In genomic region chr12:45407188-45407850, GRCh38 we compare ENCODE assay signal across 18 cellular contexts.
DNase-seq lines count a peak whose midpoint lies in the region; ATAC-seq and TF ChIP-seq lines count a peak whose summit lies in the region.
"Had no signal": no experiment of that assay in that cellular context is flagged by ENCODE, and none has a peak within 500 bp of the region (broad histone marks: within the 10 kb centered on the region; RNA-seq: fewer than 3 reads in every experiment).

No MANE protein-coding gene starts in this region.

- H3K27me3 ChIP-seq in SU-DHL-6 (ENCODE audit: low read length) (no peaks in the 10 kb centered on the region), heart left ventricle (no peaks in the 10 kb centered on the region), skeletal muscle tissue (ENCODE audit: control insufficient read depth in 3 of 3, insufficient read depth in 3 of 3, low read length in 3 of 3) (no peaks in the 10 kb centered on the region), SJCRH30 (no peaks in the 10 kb centered on the region)
- H3K27me3 ChIP-seq: dorsolateral prefrontal cortex, vagina had no signal

- H3K36me3 Mint-ChIP-seq in osteocyte (ENCODE audit: unreplicated experiment): peaks cover 45% of the 10 kb centered on the region

- H3K4me3 ChIP-seq in Jurkat, Clone E6-1 (ENCODE audit: low read length): peak overlapping the region; percentile 38
- no peak overlapping the region for H3K4me3 ChIP-seq in SU-DHL-6 (ENCODE audit: insufficient read depth, low read length, poor library complexity, severe bottlenecking)
- H3K4me3 ChIP-seq in heart left ventricle: no peak overlapping the region
- no peak overlapping the region for H3K4me3 ChIP-seq in skeletal muscle tissue (ENCODE audit: low read length in 3 of 3)
- no peak overlapping the region for H3K4me3 ChIP-seq in SJCRH30
- H3K4me3 ChIP-seq: dorsolateral prefrontal cortex, GM23338, vagina had no signal

- no peak overlapping the region for H3K4me3 Mint-ChIP-seq in osteocyte (ENCODE audit: unreplicated experiment)
- H3K4me3 Mint-ChIP-seq: activated T-cell treated with anti-CD3 and anti-CD28 coated beads, Interleukin-2, amount 50 U/mL, for 24 hours; GM23338 had no signal

- peaks cover 5% of the 10 kb centered on the region for H3K4me1 Mint-ChIP-seq in osteocyte (ENCODE audit: unreplicated experiment)
- H3K4me1 Mint-ChIP-seq: GM23338 had no signal

- no peak overlapping the region for H3K27ac Mint-ChIP-seq in osteocyte (ENCODE audit: unreplicated experiment)
- H3K27ac Mint-ChIP-seq: activated T-cell treated with anti-CD3 and anti-CD28 coated beads, Interleukin-2, amount 50 U/mL, for 24 hours; GM23338 had no signal

- no peaks in the 10 kb centered on the region for H3K27me3 Mint-ChIP-seq in osteocyte (ENCODE audit: unreplicated experiment)
- H3K27me3 Mint-ChIP-seq: activated T-cell treated with anti-CD3 and anti-CD28 coated beads, Interleukin-2, amount 50 U/mL, for 24 hours had no signal

- 70 to 72% (median 71%) methylated on average over 9 of the region's 9 CpGs for whole genome bisulfite sequencing in heart left ventricle, 4 donors

- peak; percentile 53 to 92 (median 89) for ATAC-seq in heart left ventricle
- ATAC-seq: GM23338 had no signal

- intact Hi-C loops in heart left ventricle (cut with DNase I): loop anchor here in 2 of 10 donors (5.0 to 10.0 kb wide), 2 partner anchors 235 to 337 kb away; no protein-coding TSS in a partner anchor

- DNase-seq in Jurkat, Clone E6-1 (ENCODE audit: low read depth, low spot score): peak; percentile 81
- peak in 2 of 5 donors; percentile 30 to 34 for DNase-seq in heart left ventricle
- no peak for DNase-seq in SJCRH30
- no peak for DNase-seq in osteocyte (ENCODE audit: extremely low spot score, unreplicated experiment)
- DNase-seq in GM19240 (ENCODE audit: insufficient read length, low spot score): no peak
- DNase-seq: activated CD4-positive, alpha-beta T cell treated with anti-CD3 and anti-CD28 coated beads for 4 hours; activated T-cell treated with anti-CD3 and anti-CD28 coated beads, Interleukin-2, amount 50 U/mL, for 24 hours; DMS79 treated with DMSO at 0.1 percent for 48 hours; dorsolateral prefrontal cortex; NCI-H1930; NK-92 treated with Interleukin-12 subunit alpha and Interleukin-12 subunit beta, amount 100 ng/mL, for 24 hours; nucleus accumbens; SIG-M5; stimulated activated naive CD4-positive, alpha-beta T cell had no signal

- no peaks in the 10 kb centered on the region for H3K9me3 Mint-ChIP-seq in osteocyte (ENCODE audit: unreplicated experiment)
- H3K9me3 Mint-ChIP-seq: activated T-cell treated with anti-CD3 and anti-CD28 coated beads, Interleukin-2, amount 50 U/mL, for 24 hours; GM23338 had no signal

- H3F3A ChIP-seq in SU-DHL-6 (ENCODE audit: insufficient read depth): no peaks in the 10 kb centered on the region

- H3K79me2 ChIP-seq in SU-DHL-6 (ENCODE audit: insufficient read depth, low read length): no peaks in the 10 kb centered on the region

- TF ChIP-seq CTCF in SU-DHL-6 (IDR thresholded peaks at IDR 0.05; ENCODE audit: insufficient read depth, low read length, poor library complexity, severe bottlenecking) (no peak), heart left ventricle (IDR thresholded peaks at IDR 0.05) (no peak), osteocyte (IDR thresholded peaks at IDR 0.05) (no peak)

- no peaks in the 10 kb centered on the region for H3K9me2 ChIP-seq in SU-DHL-6 (replicated peaks; ENCODE audit: insufficient read depth, low read length)

- H4K20me1 ChIP-seq in SU-DHL-6 (ENCODE audit: low read depth, low read length): no peaks in the 10 kb centered on the region

- H3K27ac ChIP-seq in SU-DHL-6 (ENCODE audit: low read depth, low read length): peak overlapping the region; percentile 81
- H3K27ac ChIP-seq in heart left ventricle: peak overlapping the region in 3 of 12 donors; percentile 19 to 37 (median 26)
- peak overlapping the region; percentile 83 for H3K27ac ChIP-seq in skeletal muscle tissue (ENCODE audit: low read depth, low read length)
- H3K27ac ChIP-seq in SJCRH30: no peak overlapping the region
- H3K27ac ChIP-seq: dorsolateral prefrontal cortex, vagina had no signal

- H3K36me3 ChIP-seq in SU-DHL-6 (ENCODE audit: low read length) (peaks cover 10% of the 10 kb centered on the region; the same call in 1 of the 2 replicates), heart left ventricle (peaks cover 0 to 98% (median 78%) of the 10 kb centered on the region in 9 donors), skeletal muscle tissue (ENCODE audit: control insufficient read depth in 3 of 3, insufficient read depth in 3 of 3, low read length in 3 of 3) (peaks cover 35 to 62% (median 50%) of the 10 kb centered on the region in 3 donors), SJCRH30 (peaks cover 43% of the 10 kb centered on the region)

- H3K4me1 ChIP-seq in heart left ventricle (peaks cover 0 to 44% (median 24%) of the 10 kb centered on the region in 12 donors), skeletal muscle tissue (ENCODE audit: control insufficient read depth in 3 of 3, insufficient read depth in 3 of 3, low read length in 3 of 3) (peaks cover 23 to 30% (median 25%) of the 10 kb centered on the region in 3 donors), SJCRH30 (peaks cover 7% of the 10 kb centered on the region)
- H3K4me1 ChIP-seq: vagina had no signal

- peak overlapping the region; percentile 23 for H3K4me2 ChIP-seq in SU-DHL-6 (ENCODE audit: low read depth, low read length, poor library complexity, severe bottlenecking)
- H3K4me2 ChIP-seq: GM23338 had no signal

- no peak for TF ChIP-seq POLR2A in heart left ventricle (IDR thresholded peaks at IDR 0.05)

- H3K9ac ChIP-seq in SU-DHL-6 (ENCODE audit: low read length): peak overlapping the region; percentile 26; the same call in 1 of the 2 replicates
- peak overlapping the region in 2 of 3 donors; percentile 8 to 27 for H3K9ac ChIP-seq in skeletal muscle tissue (ENCODE audit: low read depth in 1 of 3, low read length in 3 of 3)

- H2AFZ ChIP-seq in SU-DHL-6 (ENCODE audit: low read depth, low read length, severe bottlenecking): no peak overlapping the region
- H2AFZ ChIP-seq: GM23338 had no signal

- H3K9me3 ChIP-seq in SU-DHL-6 (ENCODE audit: insufficient read depth, low read length) (no peaks in the 10 kb centered on the region), heart left ventricle (no peaks in the 10 kb centered on the region), skeletal muscle tissue (ENCODE audit: control insufficient read depth in 3 of 3, low read length in 3 of 3) (no peaks in the 10 kb centered on the region), SJCRH30 (replicated peaks) (no peaks in the 10 kb centered on the region)
- H3K9me3 ChIP-seq: vagina had no signal
